ENCODE assay signal across 28 cellular contexts in the genomic region with DNA sequence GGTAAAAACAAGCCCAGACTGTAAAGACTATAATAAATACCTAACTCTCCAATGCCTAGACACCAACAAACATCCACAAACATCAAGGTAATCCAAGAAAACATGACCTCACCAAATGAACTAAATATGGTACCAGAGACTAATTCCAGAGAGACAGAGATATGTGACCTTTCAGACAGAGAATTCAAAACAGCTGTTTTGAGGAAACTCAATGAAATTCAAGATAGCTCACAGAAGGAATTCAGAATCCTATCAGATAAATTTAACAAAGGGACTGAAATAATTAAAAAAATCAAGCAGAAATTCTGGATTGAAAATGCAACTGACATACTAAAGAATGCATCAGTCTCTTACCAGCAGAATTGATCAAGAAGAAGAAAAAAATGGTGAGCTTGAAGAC.
"Had no signal": no experiment of that assay in that cellular context is flagged by ENCODE, and none has a peak within 500 bp of the region (broad histone marks: within the 10 kb centered on the region; RNA-seq: fewer than 3 reads in every experiment).

No MANE protein-coding gene starts in this region.

- H3K27ac Mint-ChIP-seq: activated naive CD4-positive, alpha-beta T cell treated with anti-CD3 and anti-CD28 coated beads, Interleukin-2, amount 50 U/mL, for 24 hours; activated naive CD8-positive, alpha-beta T cell treated with anti-CD3 and anti-CD28 coated beads, Interleukin-2, amount 50 U/mL, for 24 hours; mesothelial cell of epicardium had no signal

- H3K4me3 ChIP-seq: breast epithelium, colonic mucosa, pancreas, right atrium auricular region, spleen, testis, transverse colon had no signal

- H3K27me3 ChIP-seq: breast epithelium, colonic mucosa, pancreas, right atrium auricular region, spleen, testis, transverse colon had no signal

- H3K27ac ChIP-seq: breast epithelium, colonic mucosa, pancreas, right atrium auricular region, spleen, testis, transverse colon, VCaP had no signal

- H3K9me3 Mint-ChIP-seq: activated naive CD4-positive, alpha-beta T cell treated with anti-CD3 and anti-CD28 coated beads, Interleukin-2, amount 50 U/mL, for 24 hours; activated naive CD8-positive, alpha-beta T cell treated with anti-CD3 and anti-CD28 coated beads, Interleukin-2, amount 50 U/mL, for 24 hours; immature natural killer cell; naive thymus-derived CD8-positive, alpha-beta T cell had no signal

- H3K4me1 Mint-ChIP-seq: mesothelial cell of epicardium had no signal

- DNase-seq: activated CD4-positive, alpha-beta T cell treated with anti-CD3 and anti-CD28 coated beads for 48 hours; activated CD4-positive, alpha-beta T cell treated with anti-CD3 and anti-CD28 coated beads, Interleukin-2, amount 50 U/mL, for 48 hours; activated CD8-positive, alpha-beta memory T cell treated with anti-CD3 and anti-CD28 coated beads for 24 hours; activated gamma-delta T cell treated with Interleukin-2 at 50 U/mL for 16 hours; activated naive CD8-positive, alpha-beta T cell treated with anti-CD3 and anti-CD28 coated beads, Interleukin-2, amount 50 U/mL, for 24 hours; central memory CD4-positive, alpha-beta T cell; colonic mucosa; effector CD8-positive, alpha-beta T cell; head of caudate nucleus; hypothalamus; immature natural killer cell; kidney; left colon; naive thymus-derived CD8-positive, alpha-beta T cell; nucleus accumbens; pancreas; spleen; stimulated activated naive CD8-positive, alpha-beta T cell treated with anti-CD3 and anti-CD28 coated beads, Interleukin-15, Interleukin-2, amounts not matched to agents 100 U/mL and 50 U/mL, for 24 hours; T-helper 9 cell; testis; transverse colon had no signal

- ATAC-seq: activated naive CD8-positive, alpha-beta T cell treated with anti-CD3 and anti-CD28 coated beads, Interleukin-2, amount 50 U/mL, for 24 hours; left colon; naive thymus-derived CD8-positive, alpha-beta T cell; pancreas; stimulated activated naive CD8-positive, alpha-beta T cell treated with anti-CD3 and anti-CD28 coated beads, Interleukin-15, Interleukin-2, amounts not matched to agents 100 U/mL and 50 U/mL, for 24 hours had no signal

- H3K4me1 ChIP-seq: breast epithelium, colonic mucosa, right atrium auricular region, testis, transverse colon had no signal

- H3K27me3 Mint-ChIP-seq: activated naive CD4-positive, alpha-beta T cell treated with anti-CD3 and anti-CD28 coated beads, Interleukin-2, amount 50 U/mL, for 24 hours; activated naive CD8-positive, alpha-beta T cell treated with anti-CD3 and anti-CD28 coated beads, Interleukin-2, amount 50 U/mL, for 24 hours; naive thymus-derived CD8-positive, alpha-beta T cell had no signal

- H3K36me3 ChIP-seq: breast epithelium, colonic mucosa, pancreas, transverse colon had no signal

- H3K4me3 Mint-ChIP-seq: activated naive CD4-positive, alpha-beta T cell treated with anti-CD3 and anti-CD28 coated beads, Interleukin-2, amount 50 U/mL, for 24 hours; activated naive CD8-positive, alpha-beta T cell treated with anti-CD3 and anti-CD28 coated beads, Interleukin-2, amount 50 U/mL, for 24 hours; immature natural killer cell; mesothelial cell of epicardium; naive thymus-derived CD8-positive, alpha-beta T cell; neural crest cell had no signal

- H3K9me3 ChIP-seq: colonic mucosa, pancreas, right atrium auricular region, spleen, testis, transverse colon had no signal

- H3K36me3 Mint-ChIP-seq: immature natural killer cell had no signal

- FAIRE-seq: kidney, pancreas, TTC549 had no signal
